13 cellular contexts compared by ENCODE assay signal in the genomic region with DNA sequence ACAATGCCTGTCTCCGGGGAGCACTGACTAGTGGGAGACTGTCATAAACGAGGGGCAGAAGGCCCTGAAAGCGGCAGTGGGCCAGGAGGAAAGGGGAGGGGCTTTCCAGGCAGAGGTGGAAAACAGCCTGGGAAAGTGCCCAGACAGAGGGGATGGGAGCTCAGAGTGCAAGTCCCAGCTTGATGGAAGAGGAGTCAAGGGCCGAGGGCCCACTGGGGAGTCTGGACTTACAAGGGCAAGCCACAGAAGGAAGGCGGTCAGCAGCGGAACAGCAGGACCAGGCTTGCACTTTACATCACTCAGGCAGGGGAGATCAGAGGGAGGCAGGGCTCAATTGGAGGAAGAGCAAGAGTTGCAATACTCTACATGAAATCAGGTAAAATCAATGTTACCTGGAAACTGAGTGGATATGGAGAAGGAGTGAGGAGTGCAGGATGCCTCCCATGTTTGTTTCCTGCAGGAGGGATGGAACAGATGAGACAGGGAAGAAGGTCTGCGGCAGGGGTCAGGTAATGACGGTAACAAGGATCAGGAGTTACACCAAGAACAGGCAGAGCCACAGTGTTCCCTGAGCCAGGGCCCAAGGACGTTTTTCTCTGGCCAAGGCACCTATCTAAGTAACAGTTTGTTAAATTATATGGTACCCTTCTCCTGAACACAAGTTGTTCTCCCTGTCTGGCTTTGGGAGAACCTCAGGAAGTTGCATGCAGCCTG. TPM values are rescaled to one million over a fixed set of nuclear protein-coding genes. Genes with fewer than 3 reads are reported as not detected.
A peak's percentile ranks its signal among the peaks of the same experiment; 100 is the strongest.
DNase-seq lines count a peak whose midpoint lies in the region; ATAC-seq and TF ChIP-seq lines count a peak whose summit lies in the region.
"Had no signal": no experiment of that assay in that cellular context is flagged by ENCODE, and none has a peak within 500 bp of the region (broad histone marks: within the 10 kb centered on the region; RNA-seq: fewer than 3 reads in every experiment).

No MANE protein-coding gene starts in this region.

- no peak overlapping the region for H3K4me3 ChIP-seq in CD4-positive, CD25-positive, alpha-beta regulatory T cell (ENCODE audit: low read depth, low read length)
- no peak overlapping the region for H3K4me3 ChIP-seq in parathyroid adenoma (ENCODE audit: low read depth, low read length)

- peak overlapping the region in 1 of 4 donors; percentile 42 for H3K4me3 Mint-ChIP-seq in CD4-positive, CD25-positive, alpha-beta regulatory T cell
- H3K4me3 Mint-ChIP-seq: activated naive CD8-positive, alpha-beta T cell treated with anti-CD3 and anti-CD28 coated beads for 36 hours had no signal

- H3K4me1 Mint-ChIP-seq in CD4-positive, CD25-positive, alpha-beta regulatory T cell = peaks cover 22 to 80% (median 35%) of the 10 kb centered on the region in 4 donors

- H3K27ac ChIP-seq in CD4-positive, CD25-positive, alpha-beta regulatory T cell (ENCODE audit: insufficient read depth, low read length, poor library complexity, severe bottlenecking) = no peak overlapping the region
- H3K27ac ChIP-seq in RWPE1 (peak overlapping the region; percentile 100), epithelial cell of prostate (peak overlapping the region; percentile 99), parathyroid adenoma (peak overlapping the region; percentile 8)
- H3K27ac ChIP-seq: VCaP had no signal

- POLR2A ChIA-PET in RWPE1 (lab: Yijun Ruan, JAX; ENCODE audit: low non-redundant PET) = interaction anchor here (1.3 kb wide), 1 partner anchor 10 kb away, joined by 3 read pairs; no protein-coding TSS in a partner anchor

- H2AFZ ChIP-seq in parathyroid adenoma = no peak overlapping the region

- no peaks in the 10 kb centered on the region for H3K9me3 ChIP-seq in CD4-positive, CD25-positive, alpha-beta regulatory T cell (ENCODE audit: control insufficient read depth in 2 of 2, low read length in 2 of 2)
- no peaks in the 10 kb centered on the region for H3K9me3 ChIP-seq in parathyroid adenoma (ENCODE audit: control insufficient read depth, low read length)

- peaks cover 12% of the 10 kb centered on the region for H3K36me3 ChIP-seq in CD4-positive, CD25-positive, alpha-beta regulatory T cell (ENCODE audit: control insufficient read depth, insufficient read depth, low read length)
- H3K36me3 ChIP-seq in parathyroid adenoma (ENCODE audit: control insufficient read depth, insufficient read depth, low read length) = no peaks in the 10 kb centered on the region

- no peaks in the 10 kb centered on the region for H3K27me3 ChIP-seq in CD4-positive, CD25-positive, alpha-beta regulatory T cell (ENCODE audit: control insufficient read depth, insufficient read depth, low read length)
- no peaks in the 10 kb centered on the region for H3K27me3 ChIP-seq in parathyroid adenoma (ENCODE audit: control insufficient read depth, insufficient read depth, low read length)

- CTCF ChIA-PET in RWPE1 (lab: Yijun Ruan, JAX) = interaction anchor here (0.6 to 3.2 kb wide), 5 partner anchors 9 to 24 kb away, joined by 3 to 16 read pairs (median 5); a partner anchor contains a TSS

- DNase-seq in CD4-positive, CD25-positive, alpha-beta regulatory T cell = no peak
- DNase-seq in RWPE1 (ENCODE audit: low spot score) (no peak), epithelial cell of prostate (ENCODE audit: low read depth, low spot score) (no peak), NCI-H1105 treated with DMSO at 0.1 percent for 48 hours (lab: John Stamatoyannopoulos, UW) (no peak), omental fat pad (ENCODE audit: low spot score) (no peak)
- DNase-seq: activated naive CD8-positive, alpha-beta T cell treated with anti-CD3 and anti-CD28 coated beads for 36 hours; C1 segment of cervical spinal cord; NCI-H1694 treated with DMSO at 0.1 percent for 48 hours had no signal

- no peak for ATAC-seq in CD4-positive, CD25-positive, alpha-beta regulatory T cell (ENCODE audit: low read depth in 2 of 2)
- no peak for ATAC-seq in GM19324 (IDR thresholded peaks at IDR 0.05; ENCODE audit: low FRiP score, unreplicated experiment)
- ATAC-seq in HG03045 (IDR thresholded peaks at IDR 0.05; ENCODE audit: unreplicated experiment) = no peak
- ATAC-seq in omental fat pad (ENCODE audit: low FRiP score) = no peak
- ATAC-seq: esophagus mucosa had no signal

- no peaks in the 10 kb centered on the region for H3K27me3 Mint-ChIP-seq in CD4-positive, CD25-positive, alpha-beta regulatory T cell
- H3K27me3 Mint-ChIP-seq: activated naive CD8-positive, alpha-beta T cell treated with anti-CD3 and anti-CD28 coated beads for 36 hours had no signal

- peaks cover 63% of the 10 kb centered on the region for H3K4me1 ChIP-seq in CD4-positive, CD25-positive, alpha-beta regulatory T cell (ENCODE audit: control insufficient read depth, insufficient read depth, low read length, poor library complexity, severe bottlenecking)
- H3K4me1 ChIP-seq in parathyroid adenoma = peaks cover 20% of the 10 kb centered on the region

- H3K9ac ChIP-seq in parathyroid adenoma = no peak overlapping the region

- no peak overlapping the region for H3K4me2 ChIP-seq in parathyroid adenoma (ENCODE audit: low read length)

- peak overlapping the region; percentile 4 to 95 (median 75) for H3K27ac Mint-ChIP-seq in CD4-positive, CD25-positive, alpha-beta regulatory T cell
- H3K27ac Mint-ChIP-seq: activated naive CD8-positive, alpha-beta T cell treated with anti-CD3 and anti-CD28 coated beads for 36 hours had no signal

- H3K36me3 Mint-ChIP-seq in CD4-positive, CD25-positive, alpha-beta regulatory T cell = peaks cover 18% of the 10 kb centered on the region
- H3K36me3 Mint-ChIP-seq: activated naive CD8-positive, alpha-beta T cell treated with anti-CD3 and anti-CD28 coated beads for 36 hours had no signal

- TF ChIP-seq CTCF in RWPE1 (conservative IDR thresholded peaks at IDR 0.05; ENCODE audit: low read depth) = no peak
- TF ChIP-seq CTCF in parathyroid adenoma (IDR thresholded peaks at IDR 0.05) = no peak
- no peak for TF ChIP-seq CTCF in omental fat pad (IDR thresholded peaks at IDR 0.05)

- peaks cover 64% of the 10 kb centered on the region for H3K79me2 ChIP-seq in parathyroid adenoma

- peaks cover 0 to 1% (median 0%) of the 10 kb centered on the region in 7 donors for H3K9me3 Mint-ChIP-seq in CD4-positive, CD25-positive, alpha-beta regulatory T cell
- H3K9me3 Mint-ChIP-seq: activated naive CD8-positive, alpha-beta T cell treated with anti-CD3 and anti-CD28 coated beads for 36 hours had no signal

RNA-seq across cellular contexts. Expression of a gene that starts 23.8 kb away (rescaled TPM):
- 205 TPM for total RNA-seq in CD4-positive, CD25-positive, alpha-beta regulatory T cell
- polyA plus RNA-seq in CD4-positive, CD25-positive, alpha-beta regulatory T cell = 10 to 100 TPM; 64.3 to 89.5 (median 73.5) TPM
- total RNA-seq in omental fat pad = 100 to 1,000 TPM in 1 of 4 donors, 10 to 100 TPM in 3; 40.0 to 151 (median 73.1) TPM

RNA-seq across cellular contexts. Expression of a gene that starts 40.8 kb away (rescaled TPM):
- total RNA-seq in CD4-positive, CD25-positive, alpha-beta regulatory T cell = 1,127 TPM
- polyA plus RNA-seq in CD4-positive, CD25-positive, alpha-beta regulatory T cell = 1,000 to 10,000 TPM in 3 of 4 donors, 100 to 1,000 TPM in 1; 998 to 1,871 (median 1,438) TPM
- total RNA-seq in omental fat pad = 1,000 to 10,000 TPM; 2,289 to 4,489 (median 2,885) TPM

RNA-seq across cellular contexts. Expression of a gene that starts 47.2 kb away (rescaled TPM):
- 115 TPM for total RNA-seq in CD4-positive, CD25-positive, alpha-beta regulatory T cell
- 10 to 100 TPM; 17.0 to 27.5 (median 20.9) TPM for polyA plus RNA-seq in CD4-positive, CD25-positive, alpha-beta regulatory T cell
- total RNA-seq in omental fat pad = 10 to 100 TPM; 52.5 to 99.4 (median 72.1) TPM

RNA-seq across cellular contexts. Expression of a gene that starts 50.0 kb away (rescaled TPM):
- total RNA-seq in CD4-positive, CD25-positive, alpha-beta regulatory T cell = 12,754 TPM
- 100 to 1,000 TPM in 1 of 4 donors, 10 to 100 TPM in 1, not detected in 2; 49.3 to 132 TPM for polyA plus RNA-seq in CD4-positive, CD25-positive, alpha-beta regulatory T cell
- total RNA-seq in omental fat pad = under 1 TPM; under 0.01 TPM

RNA-seq across cellular contexts. Expression of a gene that starts 51.3 kb away (rescaled TPM):
- total RNA-seq in CD4-positive, CD25-positive, alpha-beta regulatory T cell = 1,793 TPM
- polyA plus RNA-seq in CD4-positive, CD25-positive, alpha-beta regulatory T cell = not detected
- under 1 TPM in 2 of 4 donors, not detected in 2; under 0.01 TPM for total RNA-seq in omental fat pad
